ENCODE assay signal across 8 cellular contexts in the genomic region with DNA sequence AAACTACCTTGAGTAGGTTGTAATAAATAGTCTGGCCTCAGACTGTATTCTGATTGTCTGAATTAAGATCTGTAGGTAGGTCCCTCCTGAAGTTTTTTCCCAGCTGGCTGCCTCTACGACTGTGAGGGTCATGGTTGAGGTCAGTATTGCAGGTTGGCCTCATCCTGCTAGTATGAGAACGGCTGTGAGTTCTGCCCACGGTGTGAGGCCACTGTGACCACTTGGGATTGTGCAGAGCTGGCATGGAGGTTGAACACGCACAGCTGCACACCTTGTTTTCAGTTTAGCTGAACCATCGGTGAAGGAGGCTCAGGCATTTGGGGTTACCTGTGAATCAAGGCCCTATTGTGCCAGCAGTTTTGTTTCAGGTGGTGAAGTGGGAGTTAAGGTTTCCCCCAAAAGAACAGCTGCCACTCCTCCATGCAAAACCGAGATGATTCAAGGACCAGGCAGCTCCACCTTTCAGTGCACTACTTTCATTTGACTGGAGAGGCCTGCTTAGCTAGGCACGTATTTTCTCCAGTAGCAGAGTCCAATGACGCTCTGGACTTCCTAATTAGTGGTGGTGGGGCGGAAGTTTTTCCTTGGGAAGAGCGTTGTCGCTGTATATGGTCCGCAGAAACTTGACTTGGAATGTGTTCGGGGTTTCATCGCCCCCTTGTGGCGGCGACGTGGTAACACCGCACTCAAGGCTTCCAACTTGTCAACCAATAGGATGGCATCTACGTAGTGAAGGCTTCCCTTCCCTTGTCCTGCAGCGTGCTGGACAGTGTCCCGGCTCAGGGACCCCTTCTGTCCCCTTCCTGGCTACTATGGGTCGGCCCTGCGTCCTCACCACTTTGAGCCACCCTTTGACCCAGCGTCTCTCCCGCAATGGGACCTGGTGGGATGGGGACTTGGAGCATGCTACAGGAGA. TPM values are rescaled to one million over a fixed set of nuclear protein-coding genes. Genes with fewer than 3 reads are reported as not detected.
DNase-seq lines count a peak whose midpoint lies in the region; ATAC-seq, FAIRE-seq and TF ChIP-seq lines count a peak whose summit lies in the region.

No MANE protein-coding gene starts in this region.

- 28 to 80% methylated on average over 2 to 23 of the region's 25 CpGs for WGBS in esophagus squamous epithelium, 2 donors

- peak; percentile 58 for ATAC-seq in HG02970 (IDR thresholded peaks at IDR 0.05; ENCODE audit: low FRiP score, unreplicated experiment)

- H3K9me3 ChIP-seq in esophagus squamous epithelium (no peaks in the 10 kb centered on the region), muscle layer of colon (ENCODE audit: low read length) (no peaks in the 10 kb centered on the region)

- DNase-seq in NCI-H526 (lab: John Stamatoyannopoulos, UW) (peak; percentile 70 to 84), esophagus squamous epithelium (lab: John Stamatoyannopoulos, UW) (no peak), superior temporal gyrus (ENCODE audit: extremely low spot score) (peak; percentile 72)
- DNase-seq in activated T-cell treated with anti-CD3 and anti-CD28 coated beads, Interleukin-2, amount 50 U/mL, for 1 hour = peak; percentile 67

- no peak overlapping the region for H3K9ac ChIP-seq in muscle layer of colon (ENCODE audit: low read length)

- H3K4me3 ChIP-seq in esophagus squamous epithelium = peak overlapping the region in 2 of 4 donors; percentile 9 to 46
- H3K4me3 ChIP-seq in muscle layer of colon (ENCODE audit: low read depth in 1 of 2, low read length in 2 of 2) = peak overlapping the region in 1 of 2 donors; percentile 39

- intact Hi-C loops in esophagus squamous epithelium (cut with DNase I) = no loop called here

- H3K4me1 ChIP-seq in esophagus squamous epithelium (peaks cover 0 to 13% (median 0%) of the 10 kb centered on the region in 3 donors), muscle layer of colon (ENCODE audit: insufficient read depth, low read length) (peaks cover 8% of the 10 kb centered on the region)

- FAIRE-seq in A204.1 (lab: Jason Lieb, UNC) = peak; percentile 41

- H3K36me3 ChIP-seq in esophagus squamous epithelium = peaks cover 0 to 54% (median 0%) of the 10 kb centered on the region in 3 donors
- no peaks in the 10 kb centered on the region for H3K36me3 ChIP-seq in muscle layer of colon (ENCODE audit: insufficient read depth, low read length)

- no peak for TF ChIP-seq POLR2A in esophagus squamous epithelium (IDR thresholded peaks at IDR 0.05)

- H3K27me3 ChIP-seq in esophagus squamous epithelium = no peaks in the 10 kb centered on the region
- H3K27me3 ChIP-seq in muscle layer of colon (ENCODE audit: control insufficient read depth in 1 of 2, insufficient read depth in 2 of 2, low read length in 2 of 2) = no peaks in the 10 kb centered on the region

- H3K27ac ChIP-seq in esophagus squamous epithelium (peak overlapping the region in 3 of 4 donors; percentile 14 to 48 (median 22)), muscle layer of colon (ENCODE audit: low read depth, low read length) (peak overlapping the region; percentile 12)

- TF ChIP-seq CTCF in GM12874 (IDR thresholded peaks at IDR 0.05; ENCODE audit: insufficient read depth, low read depth, low read length) (peak; percentile 69), esophagus squamous epithelium (IDR thresholded peaks at IDR 0.05) (peak; percentile 60 to 72 (median 68))

RNA-seq across cellular contexts. Expression of gene CMC4, which starts 13.8 kb away (rescaled TPM):
- total RNA-seq in esophagus squamous epithelium = 10 to 100 TPM in 2 of 4 donors, 1 to 10 TPM in 2; 5.1 to 18.3 (median 13.3) TPM

RNA-seq across cellular contexts. Expression of gene MTCP1, which starts 13.8 kb away (rescaled TPM):
- total RNA-seq in esophagus squamous epithelium = 1 to 10 TPM in 3 of 4 donors, not detected in 1; 1.8 to 3.1 (median 3.1) TPM

RNA-seq across cellular contexts. Expression of gene BRCC3, which starts 14.2 kb away (rescaled TPM):
- 10 to 100 TPM; 11.8 to 18.6 (median 17.1) TPM for total RNA-seq in esophagus squamous epithelium

RNA-seq across cellular contexts. Expression of gene FUNDC2, which starts 30.5 kb away (rescaled TPM):
- 10 to 100 TPM in 3 of 4 donors, 1 to 10 TPM in 1; 7.8 to 51.7 (median 34.7) TPM for total RNA-seq in esophagus squamous epithelium

RNA-seq across cellular contexts. Expression of gene F8, which starts 34.6 kb away (rescaled TPM):
- 1 to 10 TPM; 1.2 to 7.4 (median 4.3) TPM for total RNA-seq in esophagus squamous epithelium
